Comparison of ENCODE assay signal across 9 cellular contexts in the genomic region with DNA sequence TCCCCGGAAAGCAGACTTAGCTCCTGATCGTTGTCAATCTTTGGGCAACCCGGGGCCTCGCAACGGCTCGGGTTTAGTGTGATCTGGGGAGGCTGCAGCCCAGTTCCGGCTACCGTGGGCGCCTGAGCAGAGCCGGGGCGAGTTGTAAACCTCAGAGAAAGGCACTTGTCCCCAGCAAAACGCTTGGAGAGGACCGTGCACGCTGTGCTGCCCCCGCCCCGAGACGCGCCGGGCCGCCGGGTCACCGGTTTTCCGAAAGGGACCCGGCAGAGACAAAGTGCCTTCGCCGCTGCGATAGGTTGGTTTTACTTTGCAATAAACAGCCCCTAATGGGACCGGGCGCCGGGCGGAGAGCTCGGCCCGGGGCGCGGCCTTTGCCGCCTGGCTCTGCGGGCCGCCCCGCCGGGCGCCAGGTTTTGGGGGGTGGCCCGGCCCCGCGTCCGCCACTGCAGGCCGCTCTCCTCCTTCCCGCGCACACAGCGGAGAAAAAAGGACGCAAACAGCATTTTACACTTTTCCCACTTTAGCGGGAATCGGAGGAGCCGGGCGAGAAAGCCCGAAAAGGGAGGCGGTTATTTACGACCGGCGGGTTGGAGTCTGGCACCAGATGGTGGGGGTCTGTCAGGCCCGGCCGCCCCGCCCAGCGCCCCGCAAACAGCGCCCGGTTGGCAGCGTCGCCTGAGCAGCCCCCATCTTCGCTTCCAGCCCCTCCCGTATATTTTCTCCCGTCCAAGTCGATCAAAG.
A peak's percentile ranks its signal among the peaks of the same experiment; 100 is the strongest.
DNase-seq lines count a peak whose midpoint lies in the region; ATAC-seq lines count a peak whose summit lies in the region.
"Had no signal": no experiment of that assay in that cellular context is flagged by ENCODE, and none has a peak within 500 bp of the region (broad histone marks: within the 10 kb centered on the region; RNA-seq: fewer than 3 reads in every experiment).

No MANE protein-coding gene starts in this region.

- peak overlapping the region; percentile 88 for H3K4me3 Mint-ChIP-seq in activated naive CD8-positive, alpha-beta T cell
- peak overlapping the region; percentile 83 for H3K4me3 Mint-ChIP-seq in stimulated activated effector memory CD8-positive, alpha-beta T cell treated with anti-CD3 and anti-CD28 coated beads, Interleukin-12 subunit alpha, Interleukin-12 subunit beta, amount 100 ng/mL, for 72 hours

- no peaks in the 10 kb centered on the region for H3K36me3 Mint-ChIP-seq in activated naive CD8-positive, alpha-beta T cell
- H3K36me3 Mint-ChIP-seq in stimulated activated effector memory CD8-positive, alpha-beta T cell treated with anti-CD3 and anti-CD28 coated beads, Interleukin-12 subunit alpha, Interleukin-12 subunit beta, amount 100 ng/mL, for 72 hours = no peaks in the 10 kb centered on the region

- peak overlapping the region; percentile 47 for H3K27ac Mint-ChIP-seq in activated naive CD8-positive, alpha-beta T cell
- peak overlapping the region; percentile 81 for H3K27ac Mint-ChIP-seq in stimulated activated effector memory CD8-positive, alpha-beta T cell treated with anti-CD3 and anti-CD28 coated beads, Interleukin-12 subunit alpha, Interleukin-12 subunit beta, amount 100 ng/mL, for 72 hours

- peaks cover 41% of the 10 kb centered on the region for H3K27me3 Mint-ChIP-seq in activated naive CD8-positive, alpha-beta T cell

- no peaks in the 10 kb centered on the region for H3K27me3 ChIP-seq in MG63

- H3K9me3 Mint-ChIP-seq in activated naive CD8-positive, alpha-beta T cell (ENCODE audit: low read depth) = no peaks in the 10 kb centered on the region
- no peaks in the 10 kb centered on the region for H3K9me3 Mint-ChIP-seq in stimulated activated effector memory CD8-positive, alpha-beta T cell treated with anti-CD3 and anti-CD28 coated beads, Interleukin-12 subunit alpha, Interleukin-12 subunit beta, amount 100 ng/mL, for 72 hours

- H3K9me3 ChIP-seq in MG63 = no peaks in the 10 kb centered on the region

- H3K36me3 ChIP-seq in MG63 = no peaks in the 10 kb centered on the region

- H3K4me1 Mint-ChIP-seq in activated naive CD8-positive, alpha-beta T cell (ENCODE audit: low read depth) = peaks cover 23% of the 10 kb centered on the region
- peaks cover 20% of the 10 kb centered on the region for H3K4me1 Mint-ChIP-seq in stimulated activated effector memory CD8-positive, alpha-beta T cell treated with anti-CD3 and anti-CD28 coated beads, Interleukin-12 subunit alpha, Interleukin-12 subunit beta, amount 100 ng/mL, for 72 hours

- DNase-seq in ELF-1 (ENCODE audit: low read depth, low spot score) = peak; percentile 69
- peak; percentile 50 for DNase-seq in MG63
- DNase-seq in left colon = peak in 1 of 2 donors; percentile 34
- DNase-seq in stimulated activated effector memory CD8-positive, alpha-beta T cell treated with anti-CD3 and anti-CD28 coated beads, Interleukin-12 subunit alpha, Interleukin-12 subunit beta, amount 100 ng/mL, for 72 hours (ENCODE audit: low spot score in 2 of 2) = peak; percentile 23 to 70
- DNase-seq in NCI-H2107 treated with DMSO at 0.1 percent for 48 hours (lab: John Stamatoyannopoulos, UW; ENCODE audit: unreplicated experiment) = no peak
- no peak for DNase-seq in NCI-H1417 (lab: John Stamatoyannopoulos, UW)

- ATAC-seq in GM21528 (IDR thresholded peaks at IDR 0.05; ENCODE audit: low FRiP score, unreplicated experiment) = peak; percentile 55
- ATAC-seq in left colon = peak; percentile 52
- ATAC-seq in stimulated activated effector memory CD8-positive, alpha-beta T cell treated with anti-CD3 and anti-CD28 coated beads, Interleukin-12 subunit alpha, Interleukin-12 subunit beta, amount 100 ng/mL, for 72 hours = peak; percentile 86
- ATAC-seq: K562 had no signal

- intact Hi-C loops in left colon (cut with DNase I, micrococcal nuclease) = loop anchor here in 1 of 2 donors (5.0 kb wide), 1 partner anchor 628 kb away; no protein-coding TSS in a partner anchor

- H3K4me3 ChIP-seq in MG63 = peak overlapping the region; percentile 47
- H3K4me3 ChIP-seq: K562 had no signal

Comparison
In these comparisons a context has a peak if more than half of its experiments do, and no peak if none do; other contexts are left out.
1. DNase-seq: peak in ELF-1 (single experiment), MG63 (single experiment) and stimulated activated effector memory CD8-positive, alpha-beta T cell treated with anti-CD3 and anti-CD28 coated beads, Interleukin-12 subunit alpha, Interleukin-12 subunit beta, amount 100 ng/mL, for 72 hours (2 of 2); none in NCI-H2107 treated with DMSO at 0.1 percent for 48 hours (single experiment) and NCI-H1417 (0 of 3).
2. Peak in every context shown above with its lines, with median percentiles within 50 percentile points of each other: ATAC-seq.